ENCODE assay signal across 8 cellular contexts in genomic region chr11:62542111-62542745, GRCh38. TPM values are rescaled to one million over a fixed set of nuclear protein-coding genes. Genes with fewer than 3 reads are reported as not detected.
DNase-seq lines count a peak whose midpoint lies in the region; ATAC-seq and TF ChIP-seq lines count a peak whose summit lies in the region.

No MANE protein-coding gene starts in this region.

- H3K9me3 ChIP-seq in iPS-20b (ENCODE audit: insufficient read depth, low read depth, low read length) (no peaks in the 10 kb centered on the region), suprapubic skin (no peaks in the 10 kb centered on the region)

- ATAC-seq in HG03439 (IDR thresholded peaks at IDR 0.05; ENCODE audit: unreplicated experiment) (no peak), left lobe of liver (no peak)

- H3K9me3 Mint-ChIP-seq in T-helper 1 cell treated with Interleukin-12 subunit alpha and Interleukin-12 subunit beta and Interleukin-4 antibody, amounts not matched to agents 30 μg/mL and 1 μg/mL, for 36 hours = no peaks in the 10 kb centered on the region

- H3K4me1 Mint-ChIP-seq in T-helper 1 cell treated with Interleukin-12 subunit alpha and Interleukin-12 subunit beta and Interleukin-4 antibody, amounts not matched to agents 30 μg/mL and 1 μg/mL, for 36 hours (ENCODE audit: low read depth) = peaks cover 51% of the 10 kb centered on the region

- 7% methylated on average over 6 of the region's 6 CpGs for WGBS in suprapubic skin

- no peaks in the 10 kb centered on the region for H3K27me3 Mint-ChIP-seq in T-helper 1 cell treated with Interleukin-12 subunit alpha and Interleukin-12 subunit beta and Interleukin-4 antibody, amounts not matched to agents 30 μg/mL and 1 μg/mL, for 36 hours (ENCODE audit: low read depth)

- no peaks in the 10 kb centered on the region; the same call in 1 of the 2 replicates for H3K4me1 ChIP-seq in iPS-20b (ENCODE audit: insufficient read depth, low read length)
- peaks cover 74% of the 10 kb centered on the region for H3K4me1 ChIP-seq in suprapubic skin

- H3K27me3 ChIP-seq in iPS-20b (ENCODE audit: insufficient read depth, low read length) (peaks cover 53% of the 10 kb centered on the region), suprapubic skin (no peaks in the 10 kb centered on the region)

- no peak for TF ChIP-seq EP300 in suprapubic skin (IDR thresholded peaks at IDR 0.05)

- H3K9ac ChIP-seq in iPS-20b (ENCODE audit: low read depth, low read length) = no peak overlapping the region; the same call in 1 of the 2 replicates

- no peak for TF ChIP-seq POLR2A in suprapubic skin (IDR thresholded peaks at IDR 0.05)

- H3K36me3 Mint-ChIP-seq in T-helper 1 cell treated with Interleukin-12 subunit alpha and Interleukin-12 subunit beta and Interleukin-4 antibody, amounts not matched to agents 30 μg/mL and 1 μg/mL, for 36 hours (ENCODE audit: low read depth) = peaks cover 16% of the 10 kb centered on the region

- H3K27ac ChIP-seq in iPS-20b (ENCODE audit: low read length) (no peak overlapping the region), suprapubic skin (peak overlapping the region; percentile 98)

- H3K4me3 Mint-ChIP-seq in T-helper 1 cell treated with Interleukin-12 subunit alpha and Interleukin-12 subunit beta and Interleukin-4 antibody, amounts not matched to agents 30 μg/mL and 1 μg/mL, for 36 hours = peak overlapping the region; percentile 96

- H3K36me3 ChIP-seq in iPS-20b (ENCODE audit: insufficient read depth, low read depth, low read length) = no peaks in the 10 kb centered on the region
- H3K36me3 ChIP-seq in suprapubic skin = peaks cover 3% of the 10 kb centered on the region

- peak overlapping the region; percentile 82 for H3K27ac Mint-ChIP-seq in T-helper 1 cell treated with Interleukin-12 subunit alpha and Interleukin-12 subunit beta and Interleukin-4 antibody, amounts not matched to agents 30 μg/mL and 1 μg/mL, for 36 hours

- no peak for TF ChIP-seq CTCF in WI38 (IDR thresholded peaks at IDR 0.05; ENCODE audit: low read depth, low read length)
- no peak for TF ChIP-seq CTCF in suprapubic skin (IDR thresholded peaks at IDR 0.05)

- H3K4me3 ChIP-seq in WI38 (ENCODE audit: low read depth, low read length) (peak overlapping the region; percentile 99), iPS-20b (ENCODE audit: low read length) (peak overlapping the region; percentile 56; the same call in 1 of the 2 replicates), suprapubic skin (peak overlapping the region; percentile 77)

- DNase-seq in T-helper 1 cell = no peak
- no peak for DNase-seq in suprapubic skin (ENCODE audit: low spot score in 2 of 2)
- DNase-seq in left lobe of liver (ENCODE audit: low spot score) = no peak
- DNase-seq in C1 segment of cervical spinal cord (lab: John Stamatoyannopoulos, UW) = no peak

RNA-seq across cellular contexts. Expression of gene AHNAK, which starts 4.4 kb away (rescaled TPM):
- total RNA-seq in suprapubic skin (1,000 to 10,000 TPM; 1,174 to 1,475 (median 1,322) TPM), left lobe of liver (115 TPM)

RNA-seq across cellular contexts. Expression of gene EEF1G, which starts 31.5 kb away (rescaled TPM):
- 1,000 to 10,000 TPM; 1,221 to 2,946 (median 2,495) TPM for total RNA-seq in suprapubic skin
- total RNA-seq in left lobe of liver = 441 TPM

RNA-seq across cellular contexts. Expression of gene TUT1, which starts 49.1 kb away (rescaled TPM):
- total RNA-seq in suprapubic skin (10 to 100 TPM in 3 of 4 donors, 1 to 10 TPM in 1; 8.0 to 16.3 (median 12.5) TPM), left lobe of liver (32.6 TPM)

RNA-seq across cellular contexts. Expression of gene MTA2, which starts 59.4 kb away (rescaled TPM):
- total RNA-seq in suprapubic skin (100 to 1,000 TPM; 107 to 125 (median 110) TPM), left lobe of liver (24.4 TPM)

Comparison
In these comparisons a context has a peak if more than half of its experiments do, and no peak if none do; other contexts are left out.
1. RNA of gene AHNAK, which starts 4.4 kb away (total RNA-seq): 1,174 to 1,475 TPM in suprapubic skin; 115 TPM in left lobe of liver (single experiment); every median in the first group is over 10 times any median in the second.
2. Peak in every context shown above with its lines, with median percentiles within 50 percentile points of each other: H3K4me3 ChIP-seq.